ENCODE assay signal across 1 cellular context in the genomic region with DNA sequence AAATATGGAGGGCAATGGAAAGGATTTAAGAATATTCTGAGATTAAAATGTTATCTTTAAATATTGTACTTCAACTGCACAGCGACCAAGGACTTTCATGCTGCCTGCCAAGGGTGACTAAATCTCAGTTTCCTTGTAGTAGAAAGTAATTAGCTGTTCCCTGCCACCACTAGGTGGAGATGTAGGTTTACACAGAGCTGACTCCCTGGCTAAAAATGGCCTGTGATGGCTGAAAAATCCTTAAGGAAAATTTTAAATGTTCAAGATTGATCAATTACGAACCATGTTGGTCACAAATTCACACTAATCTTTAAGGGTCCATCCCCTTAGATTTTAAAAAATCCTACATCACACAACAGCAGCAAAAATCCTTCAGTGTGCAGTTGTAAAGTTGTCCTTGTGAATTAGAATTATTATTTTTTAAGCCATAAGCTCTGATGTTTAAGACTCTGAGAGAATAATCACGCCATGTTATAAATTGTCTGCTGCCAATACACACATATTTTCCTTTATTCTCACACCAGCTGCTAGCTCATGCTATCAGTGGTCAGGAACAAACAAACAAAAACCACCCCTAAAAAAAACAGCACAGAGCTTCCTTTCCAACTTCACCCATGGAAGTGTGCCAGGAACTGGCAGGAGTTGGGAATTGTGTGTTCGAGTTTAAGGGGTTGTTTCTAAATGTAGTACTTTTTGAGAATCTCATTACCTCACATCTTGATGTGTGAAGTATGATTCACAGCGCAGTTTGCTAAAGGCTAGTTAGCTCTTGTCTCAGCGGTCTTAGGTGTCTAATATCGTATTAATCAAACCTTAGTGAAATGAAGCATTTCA.
TF ChIP-seq lines count a peak whose summit lies in the region.

No MANE protein-coding gene starts in this region.

TF ChIP-seq in H1, 55 proteins besides CTCF, POLR2A, EP300 and RAD21:
- peak; percentile 58; the same call in 1 of the 2 replicates for TF ChIP-seq YY1 (IDR thresholded peaks at IDR 0.05; ENCODE audit: low read depth, low read length)
- TF ChIP-seq ZNF274 (IDR thresholded peaks at IDR 0.05; ENCODE audit: borderline replicate concordance, extremely low read depth, low read length), result no peak
- TF ChIP-seq GABPA (IDR thresholded peaks at IDR 0.05; ENCODE audit: borderline replicate concordance, insufficient read depth, low read length), result no peak
- TF ChIP-seq, protein P1, sequence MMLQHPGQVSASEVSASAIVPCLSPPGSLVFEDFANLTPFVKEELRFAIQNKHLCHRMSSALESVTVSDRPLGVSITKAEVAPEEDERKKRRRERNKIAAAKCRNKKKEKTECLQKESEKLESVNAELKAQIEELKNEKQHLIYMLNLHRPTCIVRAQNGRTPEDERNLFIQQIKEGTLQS (IDR thresholded peaks at IDR 0.05; ENCODE audit: insufficient read depth, low read depth, low read length), result no peak
- TF ChIP-seq JUN (IDR thresholded peaks at IDR 0.05; ENCODE audit: low read depth, low read length), result no peak
- no peak for TF ChIP-seq BACH1 (IDR thresholded peaks at IDR 0.05; ENCODE audit: low read length)
- no peak for TF ChIP-seq CTBP2 (IDR thresholded peaks at IDR 0.05; ENCODE audit: borderline replicate concordance, insufficient read depth, insufficient read length, low read length)
